Comparison of ENCODE assay signal across 29 cellular contexts in genomic region chr2:77938462-77938861, GRCh38.
"Had no signal": no experiment of that assay in that cellular context is flagged by ENCODE, and none has a peak within 500 bp of the region (broad histone marks: within the 10 kb centered on the region; RNA-seq: fewer than 3 reads in every experiment).

No MANE protein-coding gene starts in this region.

- H3K36me3 ChIP-seq: esophagus muscularis mucosa, esophagus squamous epithelium, gastrocnemius medialis, gastroesophageal sphincter, heart left ventricle, heart right ventricle had no signal

- H3K4me2 ChIP-seq: hepatocyte had no signal

- H3K4me1 ChIP-seq: esophagus muscularis mucosa, esophagus squamous epithelium, foreskin keratinocyte, gastrocnemius medialis, gastroesophageal sphincter, heart left ventricle, heart right ventricle had no signal

- H3K4me3 ChIP-seq: coronary artery, dorsolateral prefrontal cortex, esophagus muscularis mucosa, esophagus squamous epithelium, gastrocnemius medialis, gastroesophageal sphincter, heart left ventricle, heart right ventricle, hepatocyte had no signal

- ATAC-seq: effector memory CD8-positive, alpha-beta T cell; esophagus mucosa; foreskin keratinocyte; gastrocnemius medialis; gastroesophageal sphincter; heart left ventricle; heart right ventricle had no signal

- H3K9me3 ChIP-seq: esophagus muscularis mucosa, esophagus squamous epithelium, gastrocnemius medialis, gastroesophageal sphincter had no signal

- H3K27me3 ChIP-seq: dorsolateral prefrontal cortex, esophagus muscularis mucosa, esophagus squamous epithelium, foreskin keratinocyte, gastrocnemius medialis, gastroesophageal sphincter, heart left ventricle, heart right ventricle, hepatocyte had no signal

- H2AFZ ChIP-seq: hepatocyte had no signal

- H3K27me3 Mint-ChIP-seq: dendritic cell treated with granulocyte-macrophage colony-stimulating factor and Interleukin-4, amounts not matched to agents 40 ng/mL and 50 ng/mL, for 4 days; effector memory CD8-positive, alpha-beta T cell had no signal

- H3K9me3 Mint-ChIP-seq: dendritic cell treated with granulocyte-macrophage colony-stimulating factor and Interleukin-4, amounts not matched to agents 40 ng/mL and 50 ng/mL, for 4 days had no signal

- FAIRE-seq: colon, endometrium, endothelial cell of umbilical vein, frontal cortex had no signal

- H3K79me2 ChIP-seq: hepatocyte had no signal

- H3K4me1 Mint-ChIP-seq: endodermal cell had no signal

- H3K27ac ChIP-seq: coronary artery, dorsolateral prefrontal cortex, epithelial cell of prostate, esophagus muscularis mucosa, esophagus squamous epithelium, foreskin keratinocyte, gastrocnemius medialis, gastroesophageal sphincter, heart left ventricle, heart right ventricle, hepatocyte had no signal

- H3K27ac Mint-ChIP-seq: dendritic cell treated with granulocyte-macrophage colony-stimulating factor and Interleukin-4, amounts not matched to agents 40 ng/mL and 50 ng/mL, for 4 days; effector memory CD8-positive, alpha-beta T cell; endodermal cell had no signal

- H3K4me3 Mint-ChIP-seq: dendritic cell treated with granulocyte-macrophage colony-stimulating factor and Interleukin-4, amounts not matched to agents 40 ng/mL and 50 ng/mL, for 4 days; effector memory CD8-positive, alpha-beta T cell; endodermal cell had no signal

- DNase-seq: cortex of kidney; dermis blood vessel endothelial cell; dorsolateral prefrontal cortex; effector CD4-positive, alpha-beta T cell; effector CD8-positive, alpha-beta T cell; effector memory CD4-positive, alpha-beta T cell; effector memory CD8-positive, alpha-beta T cell; endodermal cell; erythroblast; esophagus squamous epithelium; foreskin fibroblast; foreskin keratinocyte; foreskin melanocyte; gastrocnemius medialis; glutamatergic neuron; head of caudate nucleus; heart left ventricle; heart right ventricle had no signal
